Comparison of ENCODE assay signal across 8 cellular contexts in the genomic region with DNA sequence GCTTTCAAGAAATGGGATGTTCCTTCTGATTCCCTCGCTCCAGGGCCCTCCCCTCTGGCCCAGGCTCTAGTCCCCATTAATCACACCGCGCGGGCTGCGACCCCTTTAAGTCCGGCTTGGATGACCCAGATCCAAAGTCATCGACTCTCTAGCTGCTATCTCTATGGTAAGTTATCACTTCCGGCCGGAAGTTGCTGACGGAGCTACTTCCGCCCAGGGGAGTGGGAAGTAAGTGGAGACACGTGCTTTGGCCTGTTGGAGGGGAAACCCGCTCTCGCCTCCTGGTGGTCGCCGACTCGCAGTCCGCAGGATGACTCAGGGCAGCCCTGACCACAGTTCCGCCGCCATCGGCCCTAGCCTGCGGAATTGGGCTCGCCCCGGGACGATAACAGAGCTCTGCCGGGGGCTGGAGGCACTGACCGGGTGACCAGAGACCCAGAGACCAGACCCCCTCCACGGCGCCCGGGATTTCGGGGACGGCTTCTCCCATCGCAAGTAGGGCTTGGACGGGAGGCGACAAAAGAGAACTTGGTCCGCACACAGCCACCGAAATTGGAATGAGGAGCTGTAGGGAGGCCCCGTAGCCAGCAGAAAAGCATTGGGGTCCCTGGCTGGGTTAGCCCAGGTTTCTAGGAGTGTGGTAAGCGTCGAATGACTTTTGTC. TPM values are rescaled to one million over a fixed set of nuclear protein-coding genes. Genes with fewer than 3 reads are reported as not detected.
DNase-seq lines count a peak whose midpoint lies in the region; ATAC-seq lines count a peak whose summit lies in the region.

No MANE protein-coding gene starts in this region.

- peak overlapping the region; percentile 74 for H3K9ac ChIP-seq in muscle layer of colon (ENCODE audit: low read length)

- H3K4me1 Mint-ChIP-seq in activated T-cell treated with anti-CD3 and anti-CD28 coated beads, Interleukin-2, amount 50 U/mL, for 24 hours (ENCODE audit: low read depth) = peaks cover 64% of the 10 kb centered on the region

- H3K27ac Mint-ChIP-seq in activated T-cell treated with anti-CD3 and anti-CD28 coated beads, Interleukin-2, amount 50 U/mL, for 24 hours = peak overlapping the region; percentile 99

- H3K27me3 Mint-ChIP-seq in activated T-cell treated with anti-CD3 and anti-CD28 coated beads, Interleukin-2, amount 50 U/mL, for 24 hours = peaks cover 8% of the 10 kb centered on the region

- peaks cover 53% of the 10 kb centered on the region for H3K36me3 Mint-ChIP-seq in activated T-cell treated with anti-CD3 and anti-CD28 coated beads, Interleukin-2, amount 50 U/mL, for 24 hours (ENCODE audit: low read depth)

- peak; percentile 89 for DNase-seq in DMS79 (lab: John Stamatoyannopoulos, UW)
- DNase-seq in Jurkat, Clone E6-1 (ENCODE audit: low read depth, low spot score) = peak; percentile 96
- DNase-seq in OCI-M2 (lab: John Stamatoyannopoulos, UW; ENCODE audit: unreplicated experiment) = peak; percentile 46
- peak; percentile 87 for DNase-seq in activated T-cell treated with anti-CD3 and anti-CD28 coated beads, Interleukin-2, amount 50 U/mL, for 24 hours
- DNase-seq in stimulated activated CD8-positive, alpha-beta memory T cell treated with anti-CD3 and anti-CD28 coated beads, Interleukin-7, amount 100 ng/mL, for 1 hour (ENCODE audit: low read depth in 2 of 2) = peak; percentile 68 to 80

- H3K4me1 ChIP-seq in muscle layer of colon (ENCODE audit: insufficient read depth, low read length) = peaks cover 21% of the 10 kb centered on the region

- no peaks in the 10 kb centered on the region for H3K27me3 ChIP-seq in muscle layer of colon (ENCODE audit: control insufficient read depth in 1 of 2, insufficient read depth in 2 of 2, low read length in 2 of 2)

- ATAC-seq in GM21619 (IDR thresholded peaks at IDR 0.05; ENCODE audit: unreplicated experiment) (peak; percentile 88), esophagus mucosa (peak; percentile 84)

- peak overlapping the region; percentile 98 for H3K4me3 ChIP-seq in Jurkat, Clone E6-1 (ENCODE audit: low read length)
- H3K4me3 ChIP-seq in muscle layer of colon (ENCODE audit: low read depth in 1 of 2, low read length in 2 of 2) = peak overlapping the region; percentile 63 to 91

- peaks cover 17% of the 10 kb centered on the region for H3K36me3 ChIP-seq in muscle layer of colon (ENCODE audit: insufficient read depth, low read length)

- H3K4me3 Mint-ChIP-seq in activated T-cell treated with anti-CD3 and anti-CD28 coated beads, Interleukin-2, amount 50 U/mL, for 24 hours = peak overlapping the region; percentile 97

- no peaks in the 10 kb centered on the region for H3K9me3 ChIP-seq in muscle layer of colon (ENCODE audit: low read length)

- H3K9me3 Mint-ChIP-seq in activated T-cell treated with anti-CD3 and anti-CD28 coated beads, Interleukin-2, amount 50 U/mL, for 24 hours = no peaks in the 10 kb centered on the region

- peak overlapping the region; percentile 91 for H3K27ac ChIP-seq in muscle layer of colon (ENCODE audit: low read depth, low read length)

RNA-seq across cellular contexts. Expression of gene SEC14L1, which starts 52.2 kb away (rescaled TPM):
- polyA plus RNA-seq in Jurkat, Clone E6-1 (2012; ENCODE audit: insufficient read depth, insufficient read length) = 32.2 TPM
- total RNA-seq in esophagus mucosa = 25.9 TPM

Comparison
In these comparisons a context has a peak if more than half of its experiments do, and no peak if none do; other contexts are left out.
1. Peak in every context shown above with its lines: DNase-seq, ATAC-seq, H3K4me3 ChIP-seq and H3K27ac ChIP-seq.
2. DNase-seq: peak in every context shown above with its lines; median percentile 96 in Jurkat, Clone E6-1; 89 in DMS79; 87 in activated T-cell treated with anti-CD3 and anti-CD28 coated beads, Interleukin-2, amount 50 U/mL, for 24 hours; 74 in stimulated activated CD8-positive, alpha-beta memory T cell treated with anti-CD3 and anti-CD28 coated beads, Interleukin-7, amount 100 ng/mL, for 1 hour; 46 in OCI-M2.